Comparison of ENCODE assay signal across 8 cellular contexts in genomic region chr17:56715613-56716357, GRCh38.
A peak's percentile ranks its signal among the peaks of the same experiment; 100 is the strongest.
DNase-seq lines count a peak whose midpoint lies in the region; ATAC-seq and TF ChIP-seq lines count a peak whose summit lies in the region.

No MANE protein-coding gene starts in this region.

- H3K36me3 ChIP-seq in SK-N-SH (replicated peaks in 1 of 2; ENCODE audit: control insufficient read depth in 1 of 2, insufficient read depth in 2 of 2, low read length in 1 of 2) (no peaks in the 10 kb centered on the region), vagina (no peaks in the 10 kb centered on the region)

- no peak overlapping the region for H3K4me3 Mint-ChIP-seq in activated naive CD4-positive, alpha-beta T cell treated with anti-CD3 and anti-CD28 coated beads, Interleukin-2, amount 10 ng/mL, durations not matched to agents 7 days and 5 days
- no peak overlapping the region for H3K4me3 Mint-ChIP-seq in progenitor cell of endocrine pancreas (ENCODE audit: low read depth)

- no peaks in the 10 kb centered on the region for H3K79me2 ChIP-seq in SK-N-SH (ENCODE audit: insufficient read depth)

- no peak for TF ChIP-seq EP300 in SK-N-SH (IDR thresholded peaks at IDR 0.05; ENCODE audit: borderline replicate concordance in 1 of 2, low read depth in 1 of 2, low read length in 1 of 2)

- H3K4me2 ChIP-seq in SK-N-SH: no peak overlapping the region

- H3K9me2 ChIP-seq in SK-N-SH: no peaks in the 10 kb centered on the region

- no peak for TF ChIP-seq POLR2A in vagina (IDR thresholded peaks at IDR 0.05)

- H3K9me3 Mint-ChIP-seq in activated naive CD4-positive, alpha-beta T cell treated with anti-CD3 and anti-CD28 coated beads, Interleukin-2, amount 10 ng/mL, durations not matched to agents 7 days and 5 days: peaks cover 1% of the 10 kb centered on the region
- no peaks in the 10 kb centered on the region for H3K9me3 Mint-ChIP-seq in progenitor cell of endocrine pancreas (ENCODE audit: low read depth)

- no peaks in the 10 kb centered on the region for H3K36me3 Mint-ChIP-seq in activated naive CD4-positive, alpha-beta T cell treated with anti-CD3 and anti-CD28 coated beads, Interleukin-2, amount 10 ng/mL, durations not matched to agents 7 days and 5 days
- no peaks in the 10 kb centered on the region for H3K36me3 Mint-ChIP-seq in progenitor cell of endocrine pancreas (ENCODE audit: insufficient read depth)

- H3K4me3 ChIP-seq in SK-N-SH (ENCODE audit: low read depth in 2 of 2, low read length in 1 of 2) (no peak overlapping the region), vagina (no peak overlapping the region)

- peaks cover 23% of the 10 kb centered on the region for H3K4me1 Mint-ChIP-seq in activated naive CD4-positive, alpha-beta T cell treated with anti-CD3 and anti-CD28 coated beads, Interleukin-2, amount 10 ng/mL, durations not matched to agents 7 days and 5 days
- no peaks in the 10 kb centered on the region for H3K4me1 Mint-ChIP-seq in progenitor cell of endocrine pancreas (ENCODE audit: low read depth)

- 13% methylated on average over 8 of the region's 8 CpGs for WGBS in SK-N-SH (ENCODE audit: low lambda C conversion rate)

- ATAC-seq in HG02623 (IDR thresholded peaks at IDR 0.05; ENCODE audit: unreplicated experiment): peak; percentile 75

- DNase-seq in NCI-H1092 (lab: John Stamatoyannopoulos, UW) (peak; percentile 74), SK-N-SH (peak; percentile 80), head of caudate nucleus (peak; percentile 57 to 93 (median 85)), progenitor cell of endocrine pancreas (ENCODE audit: low spot score, unreplicated experiment) (peak; percentile 67), vagina (ENCODE audit: extremely low spot score in 2 of 2) (no peak)
- peak; percentile 84 for DNase-seq in activated naive CD4-positive, alpha-beta T cell treated with anti-CD3 and anti-CD28 coated beads, Interleukin-2, amount 10 ng/mL, durations not matched to agents 7 days and 5 days

- TF ChIP-seq RAD21 in SK-N-SH (IDR thresholded peaks at IDR 0.05; ENCODE audit: low read length): peak; percentile 94

- no peaks in the 10 kb centered on the region for H3F3A ChIP-seq in SK-N-SH (replicated peaks; ENCODE audit: insufficient read depth)

- POLR2A ChIA-PET in SK-N-SH (lab: Yijun Ruan, JAX): no interaction called here

- TF ChIP-seq CTCF in GM12872 (IDR thresholded peaks at IDR 0.05; ENCODE audit: insufficient read depth, low read depth, low read length) (peak; percentile 82), SK-N-SH (IDR thresholded peaks at IDR 0.05) (peak; percentile 97), progenitor cell of endocrine pancreas (IDR thresholded peaks at IDR 0.05; ENCODE audit: unreplicated experiment) (peak; percentile 88), vagina (IDR thresholded peaks at IDR 0.05) (peak; percentile 46 to 84 (median 82))

- H3K9ac ChIP-seq in SK-N-SH: no peak overlapping the region

- no peaks in the 10 kb centered on the region for H3K4me1 ChIP-seq in SK-N-SH (ENCODE audit: control insufficient read depth in 1 of 2, insufficient read depth in 2 of 2, low read depth in 1 of 2, low read length in 1 of 2)
- H3K4me1 ChIP-seq in vagina: no peaks in the 10 kb centered on the region

- H3K27me3 ChIP-seq in SK-N-SH (ENCODE audit: insufficient read depth) (no peaks in the 10 kb centered on the region; the same call in 1 of the 2 replicates), vagina (no peaks in the 10 kb centered on the region)

- H4K20me1 ChIP-seq in SK-N-SH (ENCODE audit: insufficient read depth): no peaks in the 10 kb centered on the region

- no peak overlapping the region for H3K27ac Mint-ChIP-seq in activated naive CD4-positive, alpha-beta T cell treated with anti-CD3 and anti-CD28 coated beads, Interleukin-2, amount 10 ng/mL, durations not matched to agents 7 days and 5 days
- H3K27ac Mint-ChIP-seq in progenitor cell of endocrine pancreas: no peak overlapping the region

- no peak overlapping the region; the same call in 1 of the 2 replicates for H2AFZ ChIP-seq in SK-N-SH (ENCODE audit: low read depth)

- H3K27me3 Mint-ChIP-seq in activated naive CD4-positive, alpha-beta T cell treated with anti-CD3 and anti-CD28 coated beads, Interleukin-2, amount 10 ng/mL, durations not matched to agents 7 days and 5 days: peaks cover 5% of the 10 kb centered on the region
- peaks cover 46% of the 10 kb centered on the region for H3K27me3 Mint-ChIP-seq in progenitor cell of endocrine pancreas

- CTCF ChIA-PET in SK-N-SH (lab: Yijun Ruan, JAX): interaction anchor here (0.5 to 10.1 kb wide), 101 partner anchors 9 to 1477 kb away, joined by 3 to 253 read pairs (median 4); partner anchors contain the start of gene NOG
- CTCF ChIA-PET in activated naive CD4-positive, alpha-beta T cell treated with anti-CD3 and anti-CD28 coated beads, Interleukin-2, amount 10 ng/mL, durations not matched to agents 7 days and 5 days (lab: Charles Lee): interaction anchor here (0.5 to 7.1 kb wide), 50 partner anchors 9 to 1189 kb away, joined by 3 to 93 read pairs (median 5); partner anchors contain the start of gene NOG

- intact Hi-C loops in head of caudate nucleus (cut with DNase I) (loop anchor here (2.0 to 5.0 kb wide), 2 partner anchors 123 to 218 kb away; partner anchors contain the start of gene NOG), vagina (cut with DNase I) (loop anchor here (5.0 kb wide), 1 partner anchor 118 kb away; no protein-coding TSS in a partner anchor)

- H3K9me3 ChIP-seq in SK-N-SH (no peaks in the 10 kb centered on the region), vagina (no peaks in the 10 kb centered on the region)

- H3K27ac ChIP-seq in SK-N-SH (ENCODE audit: low read depth in 2 of 2, low read length in 1 of 2): no peak overlapping the region
- no peak overlapping the region for H3K27ac ChIP-seq in vagina

TF ChIP-seq in SK-N-SH, 30 proteins besides CTCF, POLR2A, EP300 and RAD21:
- TF ChIP-seq REST (IDR thresholded peaks at IDR 0.05; ENCODE audit: low read depth, low read length) (0 out of 2 replicates have a peak, but pooled peaks have one; percentile 22), NFIC (IDR thresholded peaks at IDR 0.05; ENCODE audit: borderline replicate concordance) (0 out of 2 replicates have a peak, but pooled peaks have one; percentile 35), GATA2 (CRISPR knock-in tag; IDR thresholded peaks at IDR 0.05) (no peak), MAX (IDR thresholded peaks at IDR 0.05; ENCODE audit: low read depth) (no peak), SMC3 (IDR thresholded peaks at IDR 0.05; ENCODE audit: low read depth, low read length) (peak; percentile 97), GABPA (IDR thresholded peaks at IDR 0.05; ENCODE audit: low read depth) (no peak), RCOR1 (IDR thresholded peaks at IDR 0.05; ENCODE audit: low read length) (0 out of 2 replicates have a peak, but pooled peaks have one; percentile 19)

Comparison
In these comparisons a context has a peak if more than half of its experiments do, and no peak if none do; other contexts are left out.
1. DNase-seq: peak in NCI-H1092 (single experiment), SK-N-SH (single experiment), activated naive CD4-positive, alpha-beta T cell treated with anti-CD3 and anti-CD28 coated beads, Interleukin-2, amount 10 ng/mL, durations not matched to agents 7 days and 5 days (single experiment), head of caudate nucleus (42 of 42) and progenitor cell of endocrine pancreas (single experiment); none in vagina (0 of 2).
2. Peak in every context shown above with its lines, with median percentiles within 50 percentile points of each other: CTCF ChIP-seq.